14 cellular contexts compared by ENCODE assay signal in the genomic region with DNA sequence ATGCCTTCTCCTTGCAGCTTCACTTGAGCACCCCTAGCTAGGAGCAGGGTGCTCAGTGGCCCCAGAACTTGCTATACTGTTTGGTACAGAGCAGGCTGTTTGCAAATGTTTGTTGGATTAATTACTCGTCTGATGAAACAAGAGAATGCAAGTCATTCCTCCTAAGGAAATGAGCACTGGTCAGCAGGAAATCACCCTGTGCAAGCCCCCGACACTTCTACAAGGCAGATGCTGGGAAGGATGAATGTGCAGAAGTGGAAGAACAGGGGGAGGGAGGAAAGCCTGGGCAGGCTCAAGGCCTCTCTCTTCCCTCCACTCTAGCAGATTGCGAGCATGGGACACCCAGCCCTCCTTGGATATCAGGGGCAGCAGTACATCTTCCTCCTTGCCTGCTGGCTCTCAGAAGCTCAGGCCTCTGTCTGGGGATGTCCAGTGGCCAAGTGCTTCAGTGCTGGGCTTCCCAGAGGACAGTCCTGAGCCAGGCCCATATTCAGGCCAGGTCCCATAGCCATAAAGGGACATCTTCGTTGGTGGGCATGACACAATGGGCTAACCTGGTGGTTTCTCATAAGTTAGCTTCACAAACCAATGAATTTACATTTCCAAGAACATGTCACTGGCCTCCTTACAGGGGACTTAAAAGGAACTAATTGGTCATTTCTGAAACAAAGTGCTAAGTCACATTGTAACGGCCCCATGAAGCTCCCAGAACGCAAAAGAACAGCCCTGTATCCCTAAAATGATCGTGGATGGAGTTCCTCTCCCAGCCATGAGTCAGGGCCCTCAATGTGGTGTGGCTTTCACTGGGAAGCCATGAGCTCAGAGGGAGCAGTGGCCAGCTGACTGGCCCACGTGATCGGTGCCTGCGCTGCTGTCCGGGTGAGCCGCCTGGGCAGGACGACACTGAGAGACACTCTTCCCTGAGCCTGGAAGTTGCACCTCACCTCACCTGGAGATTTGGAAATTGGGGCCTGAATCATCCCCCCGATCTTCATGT.
DNase-seq lines count a peak whose midpoint lies in the region; ATAC-seq, FAIRE-seq and TF ChIP-seq lines count a peak whose summit lies in the region.
"Had no signal": no experiment of that assay in that cellular context is flagged by ENCODE, and none has a peak within 500 bp of the region (broad histone marks: within the 10 kb centered on the region; RNA-seq: fewer than 3 reads in every experiment).

No MANE protein-coding gene starts in this region.

- H2BK120ac ChIP-seq in IMR-90 (ENCODE audit: low read depth, low read length) (no peak overlapping the region), H1 (replicated peaks; ENCODE audit: low read depth, low read length) (no peak overlapping the region)

- H3K79me1 ChIP-seq in IMR-90 (ENCODE audit: low read depth in 1 of 2, low read length in 2 of 2) (no peaks in the 10 kb centered on the region), H1 (ENCODE audit: low read depth, low read length) (no peaks in the 10 kb centered on the region)

- H3K27ac Mint-ChIP-seq in nephron progenitor cell, result peak overlapping the region; percentile 60

- H4K91ac ChIP-seq in IMR-90 (ENCODE audit: insufficient read depth, low read depth, low read length) (no peak overlapping the region), H1 (replicated peaks; ENCODE audit: insufficient read length, low read length) (no peak overlapping the region)

- peak overlapping the region; percentile 58 for H2AK9ac ChIP-seq in IMR-90 (replicated peaks; ENCODE audit: low read depth, low read length, poor library complexity)

- H2AK5ac ChIP-seq in IMR-90 (ENCODE audit: low read depth, low read length) (no peak overlapping the region), H1 (ENCODE audit: low read depth, low read length) (no peak overlapping the region)

- H3K4me2 ChIP-seq in IMR-90 (ENCODE audit: low read depth, low read length) (no peak overlapping the region), H1 (ENCODE audit: insufficient read depth in 1 of 2, low read depth in 2 of 2, low read length in 2 of 2) (no peak overlapping the region)

- H3K4me3 Mint-ChIP-seq in nephron progenitor cell, result no peak overlapping the region

- CTCF ChIA-PET in IMR-90 (lab: Yijun Ruan, JAX) (interaction anchor here (1.3 kb wide), 1 partner anchor 28 kb away, joined by 5 read pairs; no protein-coding TSS in a partner anchor), H1 (lab: Charles Lee; ENCODE audit: partially characterized antibody) (interaction anchor here (0.7 to 1.2 kb wide), 3 partner anchors 8 to 224 kb away, joined by 3 to 4 read pairs (median 3); no protein-coding TSS in a partner anchor)

- H2BK12ac ChIP-seq in H1 (ENCODE audit: low read depth, low read length), result no peak overlapping the region

- H2BK15ac ChIP-seq in IMR-90 (ENCODE audit: low read depth, low read length) (no peak overlapping the region; the same call in 2 of the 3 replicates), H1 (ENCODE audit: low read length) (no peak overlapping the region)

- no peaks in the 10 kb centered on the region for H3K79me2 ChIP-seq in H1 (ENCODE audit: control insufficient read depth in 1 of 2, insufficient read depth in 2 of 2, low read length in 2 of 2)

- H3K9me3 Mint-ChIP-seq in nephron progenitor cell, result peaks cover 20% of the 10 kb centered on the region

- peaks cover 27% of the 10 kb centered on the region for H3K4me1 Mint-ChIP-seq in nephron progenitor cell

- TF ChIP-seq POLR2A in IMR-90 (IDR thresholded peaks at IDR 0.05; ENCODE audit: low read depth, low read length) (no peak), H1 (IDR thresholded peaks at IDR 0.05; ENCODE audit: control extremely low read depth in 1 of 2, low read depth in 2 of 2, low read length in 2 of 2) (no peak)

- H4K20me1 ChIP-seq in IMR-90 (ENCODE audit: insufficient read depth, low read length) (no peaks in the 10 kb centered on the region), H1 (replicated peaks in 1 of 2; ENCODE audit: control insufficient read depth in 1 of 2, insufficient read depth in 2 of 2, low read length in 2 of 2) (no peaks in the 10 kb centered on the region)

- ATAC-seq in IMR-90 (ENCODE audit: low read depth), result peak; percentile 40

- POLR2A ChIA-PET in IMR-90 (lab: Charles Lee; ENCODE audit: unreplicated experiment), result no interaction called here
- POLR2A ChIA-PET in H1 (lab: Charles Lee; ENCODE audit: partially characterized antibody), result no interaction called here

- peak overlapping the region; percentile 26; the same call in 1 of the 2 replicates for H3K27ac ChIP-seq in IMR-90 (ENCODE audit: insufficient read depth, low read length)
- H3K27ac ChIP-seq in H1 (ENCODE audit: low read depth, low read length), result no peak overlapping the region
- H3K27ac ChIP-seq: thoracic aorta had no signal

- TF ChIP-seq CTCF in IMR-90 (conservative IDR thresholded peaks at IDR 0.05; ENCODE audit: low read depth, low read length) (no peak), H1 (IDR thresholded peaks at IDR 0.05; ENCODE audit: control extremely low read depth in 1 of 3, insufficient read depth in 1 of 3, low read depth in 1 of 3, low read length in 3 of 3) (no peak), nephron progenitor cell (IDR thresholded peaks at IDR 0.05) (no peak)

- DNase-seq in AML-193 (lab: John Stamatoyannopoulos, UW) (peak; percentile 27 to 30), IMR-90 (peak; percentile 21), H1 (ENCODE audit: low read depth in 1 of 2, low spot score in 2 of 2) (no peak), nephron progenitor cell (no peak), NCI-H524 treated with DMSO at 0.1 percent for 48 hours (lab: John Stamatoyannopoulos, UW) (no peak), SK-N-DZ (ENCODE audit: low spot score) (no peak), T1000 (lab: John Stamatoyannopoulos, UW) (no peak)
- DNase-seq in activated CD4-positive, alpha-beta T cell treated with anti-CD3 and anti-CD28 coated beads, Interleukin-2, amount 50 U/mL, for 1 hour, result no peak
- DNase-seq: mammary epithelial cell; NCI-H1105 treated with DMSO at 0.1 percent for 48 hours; NCI-H2227 treated with DMSO at 0.1 percent for 48 hours; stimulated activated CD4-positive, alpha-beta T cell treated with anti-CD3 and anti-CD28 coated beads, Interleukin-15, amount 100 ng/mL, for 24 hours had no signal

- FAIRE-seq in H1 (lab: Jason Lieb, UNC), result no peak
- FAIRE-seq: HepG2 had no signal

- H2BK20ac ChIP-seq in IMR-90 (ENCODE audit: low read depth, low read length), result no peak overlapping the region
- H2BK20ac ChIP-seq in H1 (ENCODE audit: low read length), result no peak overlapping the region

- H2AFZ ChIP-seq in IMR-90 (replicated peaks; ENCODE audit: low read length, poor library complexity) (no peak overlapping the region), H1 (ENCODE audit: low read length) (no peak overlapping the region)

- intact Hi-C loops in IMR-90 (cut with micrococcal nuclease), result no loop called here

- H3K27me3 ChIP-seq in IMR-90 (ENCODE audit: control insufficient read depth, insufficient read depth, low read length) (peaks cover 5% of the 10 kb centered on the region), H1 (replicated peaks in 1 of 4; ENCODE audit: control insufficient read depth in 3 of 4, extremely low read depth in 1 of 4, insufficient read depth in 3 of 4, low read length in 3 of 4) (no peaks in the 10 kb centered on the region)

- H3K56ac ChIP-seq in IMR-90 (ENCODE audit: extremely low read depth, insufficient read depth, low read length), result no peak overlapping the region
- no peak overlapping the region for H3K56ac ChIP-seq in H1 (replicated peaks; ENCODE audit: insufficient read length, low read depth, low read length)

- no peaks in the 10 kb centered on the region; the same call in 1 of the 2 replicates for H3K9me1 ChIP-seq in IMR-90 (ENCODE audit: insufficient read depth, low read length)

- H3K4me3 ChIP-seq in IMR-90 (ENCODE audit: insufficient read depth, low read depth, low read length) (no peak overlapping the region), H1 (ENCODE audit: extremely low read depth in 1 of 4, insufficient read depth in 2 of 4, low read depth in 3 of 4, low read length in 4 of 4) (no peak overlapping the region)
- H3K4me3 ChIP-seq: thoracic aorta had no signal

- no TSS peak for BruUV-seq in IMR-90 (replicated peaks; lab: Mats Ljungman, UMichigan)

- H4K5ac ChIP-seq in IMR-90 (ENCODE audit: low read depth, low read length) (peak overlapping the region; percentile 19; the same call in 1 of the 2 replicates), H1 (ENCODE audit: insufficient read length, low read depth, low read length) (no peak overlapping the region)

- H4K8ac ChIP-seq in IMR-90 (ENCODE audit: low read depth in 2 of 2, low read length in 2 of 2) (no peak overlapping the region), H1 (ENCODE audit: extremely low read depth, insufficient read depth, low read length) (no peak overlapping the region; the same call in 1 of the 2 replicates)

- in situ Hi-C loops in IMR-90 (cut with MboI; ENCODE audit: low sequenced_read_pairs), result no loop called here

- TF ChIP-seq RAD21 in IMR-90 (IDR thresholded peaks at IDR 0.05; ENCODE audit: low read length) (no peak), H1 (IDR thresholded peaks at IDR 0.05 in 1 of 2, conservative IDR thresholded peaks at IDR 0.05 in 1 of 2; ENCODE audit: low read depth in 2 of 2, low read length in 2 of 2) (no peak)

- H3K23me2 ChIP-seq in H1 (ENCODE audit: low read depth, low read length), result no peaks in the 10 kb centered on the region

- dilution Hi-C loops in IMR-90 (cut with HindIII; ENCODE audit: low sequenced_read_pairs, unreplicated experiment), result no loop called here

- H3K18ac ChIP-seq in IMR-90 (ENCODE audit: low read depth, low read length), result peak overlapping the region; percentile 17; the same call in 1 of the 2 replicates
- no peak overlapping the region; the same call in 1 of the 2 replicates for H3K18ac ChIP-seq in H1 (ENCODE audit: extremely low read depth, low read length)

- H3K9me3 ChIP-seq in IMR-90 (ENCODE audit: control insufficient read depth, insufficient read depth, low read length), result peaks cover 7% of the 10 kb centered on the region
- H3K9me3 ChIP-seq in H1 (ENCODE audit: insufficient read depth in 2 of 2, low read depth in 1 of 2, low read length in 1 of 2), result peaks cover 7 to 8% of the 10 kb centered on the region in 2 experiments
- H3K9me3 ChIP-seq: thoracic aorta had no signal

- H3K27me3 Mint-ChIP-seq in nephron progenitor cell (ENCODE audit: low read depth, poor library complexity), result peaks cover 4% of the 10 kb centered on the region

- TF ChIP-seq EP300 in H1 (IDR thresholded peaks at IDR 0.05; ENCODE audit: borderline replicate concordance in 1 of 2, low read depth in 2 of 2, low read length in 2 of 2), result no peak

- H3K36me3 Mint-ChIP-seq in nephron progenitor cell (ENCODE audit: low read depth), result peaks cover 13% of the 10 kb centered on the region

- H3K4me1 ChIP-seq in IMR-90 (ENCODE audit: control insufficient read depth, insufficient read depth, low read length) (peaks cover 3% of the 10 kb centered on the region; the same call in 1 of the 2 replicates), H1 (replicated peaks in 1 of 4; ENCODE audit: control insufficient read depth in 3 of 4, insufficient read depth in 4 of 4, low read length in 3 of 4) (peaks cover 0 to 6% (median 0%) of the 10 kb centered on the region in 4 experiments; a peak in 2 of 7 replicates)

- H2BK5ac ChIP-seq in IMR-90 (ENCODE audit: low read depth, low read length, poor library complexity, severe bottlenecking) (no peak overlapping the region), H1 (ENCODE audit: low read depth, low read length) (0 out of 2 replicates have a peak overlapping the region, but pooled peaks have one; percentile 44)

- WGBS in IMR-90 (ENCODE audit: extremely low coverage in 2 of 2, insufficient read length in 1 of 2), 2 experiments, result 91% methylated on average over 8 of the region's 14 CpGs; no CpG with 5 or more reads in 1 of the 2 experiments
- 97% methylated on average over 13 of the region's 14 CpGs; no CpG with 5 or more reads in 1 of the 2 experiments for WGBS in H1 (ENCODE audit: extremely low coverage in 1 of 2, insufficient coverage in 1 of 2, insufficient read length in 1 of 2, insufficient replicate concordance in 2 of 2, low coverage in 1 of 2, low lambda C conversion rate in 2 of 2, missing lambda C conversion rate in 1 of 2), 2 experiments

- H3K23ac ChIP-seq in IMR-90 (ENCODE audit: low read depth, low read length) (no peak overlapping the region; the same call in 1 of the 2 replicates), H1 (ENCODE audit: insufficient read length) (no peak overlapping the region)

- H3K9ac ChIP-seq in IMR-90 (ENCODE audit: low read depth, low read length), result no peak overlapping the region; the same call in 1 of the 2 replicates
- no peak overlapping the region for H3K9ac ChIP-seq in H1 (replicated peaks in 1 of 4; ENCODE audit: extremely low read depth in 1 of 4, low read depth in 3 of 4, low read length in 3 of 4)

- H3K36me3 ChIP-seq in IMR-90 (ENCODE audit: control insufficient read depth, insufficient read depth, low read length) (no peaks in the 10 kb centered on the region), H1 (ENCODE audit: control insufficient read depth in 2 of 4, insufficient read depth in 4 of 4, low read length in 3 of 4) (no peaks in the 10 kb centered on the region)
- H3K36me3 ChIP-seq: thoracic aorta had no signal

- H3K4ac ChIP-seq in IMR-90 (ENCODE audit: low read depth, low read length), result peak overlapping the region; percentile 48; the same call in 1 of the 2 replicates
- no peak overlapping the region for H3K4ac ChIP-seq in H1 (replicated peaks; ENCODE audit: insufficient read length, low read depth, low read length)

- H3K14ac ChIP-seq in IMR-90 (replicated peaks; ENCODE audit: low read depth, low read length), result 0 out of 2 replicates have a peak overlapping the region, but pooled peaks have one; percentile 17
- no peak overlapping the region for H3K14ac ChIP-seq in H1 (ENCODE audit: insufficient read length)

Comparison
In these comparisons a context has a peak if more than half of its experiments do, and no peak if none do; other contexts are left out.
1. DNase-seq: peak in AML-193 (2 of 2) and IMR-90 (single experiment); none in H1 (0 of 2), nephron progenitor cell (single experiment), activated CD4-positive, alpha-beta T cell treated with anti-CD3 and anti-CD28 coated beads, Interleukin-2, amount 50 U/mL, for 1 hour (single experiment), NCI-H524 treated with DMSO at 0.1 percent for 48 hours (single experiment), SK-N-DZ (single experiment) and T1000 (single experiment).